In genomic region chr11:74004694-74005615, GRCh38 we compare ENCODE assay signal across 10 cellular contexts. TPM values are rescaled to one million over a fixed set of nuclear protein-coding genes. Genes with fewer than 3 reads are reported as not detected.
DNase-seq lines count a peak whose midpoint lies in the region; ATAC-seq and TF ChIP-seq lines count a peak whose summit lies in the region.
"Had no signal": no experiment of that assay in that cellular context is flagged by ENCODE, and none has a peak within 500 bp of the region (broad histone marks: within the 10 kb centered on the region; RNA-seq: fewer than 3 reads in every experiment).

No MANE protein-coding gene starts in this region.

- no peaks in the 10 kb centered on the region for H3K27me3 ChIP-seq in Peyer's patch
- H3K27me3 ChIP-seq: heart right ventricle had no signal

- DNase-seq in Peyer's patch (peak in 2 of 3 donors; percentile 68 to 93), neural crest cell (ENCODE audit: low read depth, low spot score) (no peak), NCI-H82 (lab: John Stamatoyannopoulos, UW) (no peak), endothelial cell (ENCODE audit: low spot score) (no peak)
- DNase-seq in activated T-cell treated with anti-CD3 and anti-CD28 coated beads, Interleukin-2, amount 50 U/mL, for 24 hours = peak; percentile 78
- DNase-seq in stimulated activated naive CD8-positive, alpha-beta T cell treated with anti-CD3 and anti-CD28 coated beads, Interleukin-15, Interleukin-2, amounts not matched to agents 100 U/mL and 50 U/mL, for 24 hours = peak; percentile 79
- DNase-seq: heart right ventricle had no signal

- H3K36me3 ChIP-seq in Peyer's patch = peaks cover 0 to 7% (median 0%) of the 10 kb centered on the region in 3 donors

- H3K4me3 ChIP-seq in Peyer's patch = no peak overlapping the region
- H3K4me3 ChIP-seq: heart right ventricle, smooth muscle cell had no signal

- peak; percentile 99 for ATAC-seq in stimulated activated naive CD8-positive, alpha-beta T cell treated with anti-CD3 and anti-CD28 coated beads, Interleukin-15, Interleukin-2, amounts not matched to agents 100 U/mL and 50 U/mL, for 24 hours
- ATAC-seq in GM21360 (IDR thresholded peaks at IDR 0.05; ENCODE audit: unreplicated experiment) = no peak

- H3K4me1 Mint-ChIP-seq in activated T-cell treated with anti-CD3 and anti-CD28 coated beads, Interleukin-2, amount 50 U/mL, for 24 hours (ENCODE audit: low read depth) = peaks cover 70% of the 10 kb centered on the region
- peaks cover 4% of the 10 kb centered on the region for H3K4me1 Mint-ChIP-seq in neural crest cell
- H3K4me1 Mint-ChIP-seq in endothelial cell (ENCODE audit: unreplicated experiment) = no peaks in the 10 kb centered on the region

- no peak for TF ChIP-seq POLR2A in Peyer's patch (IDR thresholded peaks at IDR 0.05)

- TF ChIP-seq CTCF in Peyer's patch (IDR thresholded peaks at IDR 0.05) = no peak
- no peak for TF ChIP-seq CTCF in neural crest cell (conservative IDR thresholded peaks at IDR 0.05)
- TF ChIP-seq CTCF in endothelial cell (IDR thresholded peaks at IDR 0.05; ENCODE audit: unreplicated experiment) = no peak

- H3K27me3 Mint-ChIP-seq in activated T-cell treated with anti-CD3 and anti-CD28 coated beads, Interleukin-2, amount 50 U/mL, for 24 hours = no peaks in the 10 kb centered on the region
- H3K27me3 Mint-ChIP-seq in neural crest cell (ENCODE audit: low read depth) = no peaks in the 10 kb centered on the region
- peaks cover 1% of the 10 kb centered on the region for H3K27me3 Mint-ChIP-seq in endothelial cell (ENCODE audit: unreplicated experiment)

- peaks cover 0 to 3% (median 0%) of the 10 kb centered on the region in 4 donors for H3K4me1 ChIP-seq in Peyer's patch

- H3K27ac ChIP-seq in Peyer's patch = peak overlapping the region in 1 of 4 donors; percentile 27

- no peaks in the 10 kb centered on the region for H3K9me3 ChIP-seq in Peyer's patch
- H3K9me3 ChIP-seq: heart right ventricle had no signal

- peaks cover 23% of the 10 kb centered on the region for H3K36me3 Mint-ChIP-seq in activated T-cell treated with anti-CD3 and anti-CD28 coated beads, Interleukin-2, amount 50 U/mL, for 24 hours (ENCODE audit: low read depth)
- H3K36me3 Mint-ChIP-seq in neural crest cell (ENCODE audit: low read depth) = peaks cover 3% of the 10 kb centered on the region
- H3K36me3 Mint-ChIP-seq in endothelial cell (ENCODE audit: low read depth, unreplicated experiment) = peaks cover 18% of the 10 kb centered on the region

- peak overlapping the region; percentile 21 for H3K4me3 Mint-ChIP-seq in activated T-cell treated with anti-CD3 and anti-CD28 coated beads, Interleukin-2, amount 50 U/mL, for 24 hours
- H3K4me3 Mint-ChIP-seq in neural crest cell (no peak overlapping the region), endothelial cell (ENCODE audit: unreplicated experiment) (no peak overlapping the region)

- H3K9me3 Mint-ChIP-seq in activated T-cell treated with anti-CD3 and anti-CD28 coated beads, Interleukin-2, amount 50 U/mL, for 24 hours = no peaks in the 10 kb centered on the region
- H3K9me3 Mint-ChIP-seq in neural crest cell = no peaks in the 10 kb centered on the region
- H3K9me3 Mint-ChIP-seq in endothelial cell (ENCODE audit: unreplicated experiment) = no peaks in the 10 kb centered on the region

- peak overlapping the region; percentile 91 for H3K27ac Mint-ChIP-seq in activated T-cell treated with anti-CD3 and anti-CD28 coated beads, Interleukin-2, amount 50 U/mL, for 24 hours
- H3K27ac Mint-ChIP-seq in neural crest cell (ENCODE audit: unreplicated experiment) (peak overlapping the region; percentile 50), endothelial cell (ENCODE audit: unreplicated experiment) (no peak overlapping the region)

RNA-seq across cellular contexts. Expression of gene UCP3, which starts 3.9 kb away (rescaled TPM):
- total RNA-seq in Peyer's patch = 1 to 10 TPM in 3 of 4 donors, under 1 TPM in 1; 0.76 to 3.4 (median 2.2) TPM
- 4.0 TPM in 2 replicates for total RNA-seq in neural crest cell
- 1.6 TPM for total RNA-seq in endothelial cell (ENCODE audit: unreplicated experiment)

RNA-seq across cellular contexts. Expression of gene UCP2, which starts 22.3 kb away (rescaled TPM):
- 100 to 1,000 TPM in 1 of 4 donors, 10 to 100 TPM in 3; 10.7 to 180 (median 27.4) TPM for total RNA-seq in Peyer's patch
- total RNA-seq in neural crest cell = 66.4 and 71.4 TPM in 2 replicates
- total RNA-seq in endothelial cell (ENCODE audit: unreplicated experiment) = 12.8 TPM
- total RNA-seq: HT1080 had no signal

RNA-seq across cellular contexts. Expression of gene DNAJB13, which starts 54.1 kb away (rescaled TPM):
- total RNA-seq in Peyer's patch (1 to 10 TPM in 1 of 4 donors, under 1 TPM in 1, not detected in 2; 0.54 to 4.4 TPM), neural crest cell (0.32 and 0.35 TPM in 2 replicates), endothelial cell (ENCODE audit: unreplicated experiment) (0.36 TPM)
- total RNA-seq: heart right ventricle, smooth muscle cell had no signal

Comparison
In these comparisons a context has a peak if more than half of its experiments do, and no peak if none do; other contexts are left out.
1. DNase-seq: peak in Peyer's patch (2 of 3), activated T-cell treated with anti-CD3 and anti-CD28 coated beads, Interleukin-2, amount 50 U/mL, for 24 hours (single experiment) and stimulated activated naive CD8-positive, alpha-beta T cell treated with anti-CD3 and anti-CD28 coated beads, Interleukin-15, Interleukin-2, amounts not matched to agents 100 U/mL and 50 U/mL, for 24 hours (single experiment); none in neural crest cell (single experiment), NCI-H82 (single experiment) and endothelial cell (single experiment).